Comparison of ENCODE assay signal across 9 cellular contexts in genomic region chr1:208219659-208220282, GRCh38. TPM values are rescaled to one million over a fixed set of nuclear protein-coding genes. Genes with fewer than 3 reads are reported as not detected.
DNase-seq lines count a peak whose midpoint lies in the region; ATAC-seq and TF ChIP-seq lines count a peak whose summit lies in the region.
"Had no signal": no experiment of that assay in that cellular context is flagged by ENCODE, and none has a peak within 500 bp of the region (broad histone marks: within the 10 kb centered on the region; RNA-seq: fewer than 3 reads in every experiment).

No MANE protein-coding gene starts in this region.

- peak; percentile 60 for DNase-seq in AG08395 (ENCODE audit: low spot score)
- DNase-seq in RWPE1 (ENCODE audit: low spot score) = peak; percentile 92
- DNase-seq in epithelial cell of esophagus (ENCODE audit: low read depth) = peak; percentile 91
- peak; percentile 70 for DNase-seq in myocyte (ENCODE audit: low read depth)
- DNase-seq in DMS 273 treated with DMSO at 0.1 percent for 48 hours (lab: John Stamatoyannopoulos, UW) = no peak
- DNase-seq: activated T-cell treated with anti-CD3 and anti-CD28 coated beads, Interleukin-2, amount 50 U/mL, for 4 hours had no signal

- H3K4me3 ChIP-seq in epithelial cell of esophagus (ENCODE audit: low read length) = no peak overlapping the region

- ATAC-seq in HG03196 (IDR thresholded peaks at IDR 0.05; ENCODE audit: unreplicated experiment) (no peak), HG02973 (IDR thresholded peaks at IDR 0.05; ENCODE audit: unreplicated experiment) (no peak), HG03439 (IDR thresholded peaks at IDR 0.05; ENCODE audit: unreplicated experiment) (no peak)
- ATAC-seq: activated T-cell treated with anti-CD3 and anti-CD28 coated beads, Interleukin-2, amount 50 U/mL, for 4 hours had no signal

- TF ChIP-seq CTCF in RWPE1 (conservative IDR thresholded peaks at IDR 0.05; ENCODE audit: low read depth) (no peak), epithelial cell of esophagus (IDR thresholded peaks at IDR 0.05; ENCODE audit: insufficient read depth, low read depth, low read length, missing control alignments) (no peak)

- POLR2A ChIA-PET in RWPE1 (lab: Yijun Ruan, JAX; ENCODE audit: low non-redundant PET) = interaction anchor here (0.6 to 1.3 kb wide), 2 partner anchors 12 to 390 kb away, joined by 3 to 4 read pairs; no protein-coding TSS in a partner anchor

- CTCF ChIA-PET in RWPE1 (lab: Yijun Ruan, JAX) = interaction anchor here (0.6 to 2.9 kb wide), 4 partner anchors 19 to 390 kb away, joined by 3 to 13 read pairs (median 4); partner anchors contain the start of gene PLXNA2

- H3K27ac ChIP-seq in RWPE1 = peak overlapping the region; percentile 93

RNA-seq across cellular contexts. Expression of gene PLXNA2, which starts 24.4 kb away (rescaled TPM):
- total RNA-seq in myocyte = 8.6 TPM in 2 replicates
- 6.6 TPM for polyA plus RNA-seq in myocyte (2012)
